21 cellular contexts compared by ENCODE assay signal in genomic region chr3:40990062-40990456, GRCh38.
"Had no signal": no experiment of that assay in that cellular context is flagged by ENCODE, and none has a peak within 500 bp of the region (broad histone marks: within the 10 kb centered on the region; RNA-seq: fewer than 3 reads in every experiment).

No MANE protein-coding gene starts in this region.

- H3K27me3 ChIP-seq: SJSA1 had no signal

- H3K27ac ChIP-seq: SJSA1, SK-N-MC had no signal

- H3K4me3 ChIP-seq: SJSA1, SK-N-MC had no signal

- H3K9me3 ChIP-seq: SJSA1 had no signal

- H3K36me3 ChIP-seq: SJSA1 had no signal

- DNase-seq: IMR-90, Karpas-422, KG1, MM.1S, NCI-H1092 treated with DMSO at 0.1 percent for 48 hours, NCI-H1436, NCI-H187, NCI-H2029, NCI-H2081 treated with DMSO at 0.1 percent for 48 hours, NCI-H2171, NCI-H226, NCI-H446, NCI-H510A, NCI-H524 treated with DMSO at 0.1 percent for 48 hours, NCI-H69, NCI-H774, Right ventricle myocardium superior, RPMI8226, SIG-M5 had no signal
